34 cellular contexts compared by ENCODE assay signal in the genomic region with DNA sequence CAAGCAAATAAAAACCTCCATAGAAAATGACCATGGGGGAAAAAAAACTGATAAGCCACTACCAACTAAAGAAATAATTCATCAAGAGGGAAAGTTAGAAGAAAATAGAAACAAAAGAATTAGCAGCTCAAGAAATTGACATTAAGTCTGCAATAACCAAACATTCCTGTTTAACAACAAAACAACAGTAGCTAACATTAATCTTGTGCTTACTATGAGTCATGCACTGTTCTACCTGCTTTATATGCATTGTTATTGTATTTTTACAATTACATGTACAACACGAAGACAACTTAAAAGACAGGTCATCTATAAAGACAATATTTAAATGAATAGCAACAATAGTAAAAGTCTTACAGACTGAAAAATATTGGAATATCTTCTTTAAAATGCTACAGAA. TPM values are rescaled to one million over a fixed set of nuclear protein-coding genes. Genes with fewer than 3 reads are reported as not detected.
"Had no signal": no experiment of that assay in that cellular context is flagged by ENCODE, and none has a peak within 500 bp of the region (broad histone marks: within the 10 kb centered on the region; RNA-seq: fewer than 3 reads in every experiment).

No MANE protein-coding gene starts in this region.

- H3K27me3 ChIP-seq: adrenal gland, body of pancreas, gastrocnemius medialis, heart left ventricle had no signal

- H3K27ac Mint-ChIP-seq: activated CD4-positive, alpha-beta memory T cell treated with anti-CD3 and anti-CD28 coated beads for 36 hours; activated CD4-positive, alpha-beta T cell treated with anti-CD3 and anti-CD28 coated beads for 36 hours; activated CD4-positive, alpha-beta T cell treated with anti-CD3 and anti-CD28 coated beads, Interleukin-2, amount 10 ng/mL, durations not matched to agents 24 days and 14 days; activated CD8-positive, alpha-beta memory T cell treated with anti-CD3 and anti-CD28 coated beads, Interleukin-2, amount 10 ng/mL, durations not matched to agents 7 days and 5 days; activated CD8-positive, alpha-beta T cell treated with anti-CD3 and anti-CD28 coated beads, Interleukin-2, amount 10 ng/mL, durations not matched to agents 7 days and 5 days; activated naive CD4-positive, alpha-beta T cell treated with anti-CD3 and anti-CD28 coated beads for 36 hours; activated naive CD4-positive, alpha-beta T cell treated with anti-CD3 and anti-CD28 coated beads, Interleukin-2, amount 50 U/mL, for 24 hours; activated naive CD8-positive, alpha-beta T cell treated with anti-CD3 and anti-CD28 coated beads for 36 hours; activated naive CD8-positive, alpha-beta T cell treated with anti-CD3 and anti-CD28 coated beads, Interleukin-2, amount 50 U/mL, for 24 hours; activated T-helper 1 cell treated with anti-CD3 and anti-CD28 coated beads, Interleukin-12 subunit alpha, Interleukin-12 subunit beta, Interleukin-2, Interleukin-4 antibody, amounts not matched to agents 30 ng/mL and 10 ng/mL and 1 ng/mL, durations not matched to agents 14 hours and 24 hours and 36 hours; activated T-helper 2 cell treated with anti-CD3 and anti-CD28 coated beads, Interferon-gamma antibody, Interleukin-2, Interleukin-4, amounts not matched to agents 10 μg/mL and 5 μg/mL and 100 μg/mL, durations not matched to agents 14 hours and 24 hours and 36 hours; effector memory CD8-positive, alpha-beta T cell had no signal

- FAIRE-seq: colon had no signal

- H3K27ac ChIP-seq: adrenal gland, body of pancreas, epithelial cell of prostate, gastrocnemius medialis, heart left ventricle had no signal

- H3K4me1 Mint-ChIP-seq: activated CD4-positive, alpha-beta T cell treated with anti-CD3 and anti-CD28 coated beads for 36 hours; activated CD4-positive, alpha-beta T cell treated with anti-CD3 and anti-CD28 coated beads, Interleukin-2, amount 10 ng/mL, durations not matched to agents 24 days and 14 days; activated CD8-positive, alpha-beta memory T cell treated with anti-CD3 and anti-CD28 coated beads, Interleukin-2, amount 10 ng/mL, durations not matched to agents 7 days and 5 days; activated naive CD4-positive, alpha-beta T cell treated with anti-CD3 and anti-CD28 coated beads, Interleukin-2, amount 50 U/mL, for 24 hours; activated naive CD8-positive, alpha-beta T cell treated with anti-CD3 and anti-CD28 coated beads for 36 hours had no signal

- H3K4me3 Mint-ChIP-seq: activated CD4-positive, alpha-beta memory T cell treated with anti-CD3 and anti-CD28 coated beads for 36 hours; activated CD4-positive, alpha-beta T cell treated with anti-CD3 and anti-CD28 coated beads for 36 hours; activated CD4-positive, alpha-beta T cell treated with anti-CD3 and anti-CD28 coated beads, Interleukin-2, amount 10 ng/mL, durations not matched to agents 24 days and 14 days; activated CD8-positive, alpha-beta memory T cell treated with anti-CD3 and anti-CD28 coated beads, Interleukin-2, amount 10 ng/mL, durations not matched to agents 7 days and 5 days; activated CD8-positive, alpha-beta T cell treated with anti-CD3 and anti-CD28 coated beads, Interleukin-2, amount 10 ng/mL, durations not matched to agents 7 days and 5 days; activated naive CD4-positive, alpha-beta T cell treated with anti-CD3 and anti-CD28 coated beads for 36 hours; activated naive CD4-positive, alpha-beta T cell treated with anti-CD3 and anti-CD28 coated beads, Interleukin-2, amount 50 U/mL, for 24 hours; activated naive CD8-positive, alpha-beta T cell treated with anti-CD3 and anti-CD28 coated beads for 36 hours; activated naive CD8-positive, alpha-beta T cell treated with anti-CD3 and anti-CD28 coated beads, Interleukin-2, amount 50 U/mL, for 24 hours; activated T-helper 1 cell treated with anti-CD3 and anti-CD28 coated beads, Interleukin-12 subunit alpha, Interleukin-12 subunit beta, Interleukin-2, Interleukin-4 antibody, amounts not matched to agents 30 ng/mL and 10 ng/mL and 1 ng/mL, durations not matched to agents 14 hours and 24 hours and 36 hours; effector memory CD8-positive, alpha-beta T cell had no signal

- H3K36me3 ChIP-seq: adrenal gland, gastrocnemius medialis, heart left ventricle had no signal

- H3K36me3 Mint-ChIP-seq: activated CD4-positive, alpha-beta memory T cell treated with anti-CD3 and anti-CD28 coated beads for 36 hours; activated CD8-positive, alpha-beta memory T cell treated with anti-CD3 and anti-CD28 coated beads, Interleukin-2, amount 10 ng/mL, durations not matched to agents 7 days and 5 days; activated naive CD4-positive, alpha-beta T cell treated with anti-CD3 and anti-CD28 coated beads, Interleukin-2, amount 50 U/mL, for 24 hours; activated naive CD8-positive, alpha-beta T cell treated with anti-CD3 and anti-CD28 coated beads for 36 hours had no signal

- DNase-seq: activated CD4-positive, alpha-beta memory T cell treated with anti-CD3 and anti-CD28 coated beads for 36 hours; activated CD4-positive, alpha-beta T cell treated with anti-CD3 and anti-CD28 coated beads for 36 hours; activated CD4-positive, alpha-beta T cell treated with anti-CD3 and anti-CD28 coated beads, Interleukin-2, amount 10 ng/mL, durations not matched to agents 24 days and 14 days; activated CD4-positive, CD25-positive, alpha-beta regulatory T cell; activated CD4-positive, CD25-positive, alpha-beta regulatory T cell treated with anti-CD3 and anti-CD28 coated beads, Interleukin-2, amount 50 U/mL, for 72 hours; activated CD8-positive, alpha-beta memory T cell treated with anti-CD3 and anti-CD28 coated beads, Interleukin-2, amount 10 ng/mL, durations not matched to agents 7 days and 5 days; activated CD8-positive, alpha-beta memory T cell treated with anti-CD3 and anti-CD28 coated beads, Interleukin-2, amount 50 U/mL, for 4 hours; activated CD8-positive, alpha-beta T cell treated with anti-CD3 and anti-CD28 coated beads, Interleukin-2, amount 10 ng/mL, durations not matched to agents 7 days and 5 days; activated effector memory CD4-positive, alpha-beta T cell treated with anti-CD3 and anti-CD28 coated beads, Interleukin-2, amount 50 U/mL, for 16 hours; activated naive CD4-positive, alpha-beta T cell treated with anti-CD3 and anti-CD28 coated beads for 36 hours; activated naive CD8-positive, alpha-beta T cell treated with anti-CD3 and anti-CD28 coated beads for 36 hours; activated naive CD8-positive, alpha-beta T cell treated with anti-CD3 and anti-CD28 coated beads, Interleukin-2, amount 50 U/mL, for 24 hours; activated T-cell treated with anti-CD3 and anti-CD28 coated beads, Interleukin-2, amount 50 U/mL, for 1 hour; activated T-cell treated with anti-CD3 and anti-CD28 coated beads, Interleukin-2, amount 50 U/mL, for 48 hours; adrenal gland; amygdala; aorta; body of pancreas; cortex of kidney; dermis blood vessel endothelial cell; effector CD4-positive, alpha-beta T cell; effector memory CD8-positive, alpha-beta T cell; foreskin fibroblast; gastrocnemius medialis; glutamatergic neuron; heart left ventricle; T-helper 2 cell had no signal

- H3K4me1 ChIP-seq: adrenal gland, body of pancreas, gastrocnemius medialis, heart left ventricle had no signal

- H3K9me3 Mint-ChIP-seq: activated CD4-positive, alpha-beta T cell treated with anti-CD3 and anti-CD28 coated beads, Interleukin-2, amount 10 ng/mL, durations not matched to agents 24 days and 14 days; activated T-helper 1 cell treated with anti-CD3 and anti-CD28 coated beads, Interleukin-12 subunit alpha, Interleukin-12 subunit beta, Interleukin-2, Interleukin-4 antibody, amounts not matched to agents 30 ng/mL and 10 ng/mL and 1 ng/mL, durations not matched to agents 14 hours and 24 hours and 36 hours had no signal

- H3K4me3 ChIP-seq: adrenal gland, body of pancreas, gastrocnemius medialis, heart left ventricle had no signal

- H3K27me3 Mint-ChIP-seq: activated CD4-positive, alpha-beta memory T cell treated with anti-CD3 and anti-CD28 coated beads for 36 hours; activated CD4-positive, alpha-beta T cell treated with anti-CD3 and anti-CD28 coated beads for 36 hours; activated CD4-positive, alpha-beta T cell treated with anti-CD3 and anti-CD28 coated beads, Interleukin-2, amount 10 ng/mL, durations not matched to agents 24 days and 14 days; activated CD8-positive, alpha-beta memory T cell treated with anti-CD3 and anti-CD28 coated beads, Interleukin-2, amount 10 ng/mL, durations not matched to agents 7 days and 5 days; activated naive CD4-positive, alpha-beta T cell treated with anti-CD3 and anti-CD28 coated beads, Interleukin-2, amount 50 U/mL, for 24 hours; activated naive CD8-positive, alpha-beta T cell treated with anti-CD3 and anti-CD28 coated beads for 36 hours; activated naive CD8-positive, alpha-beta T cell treated with anti-CD3 and anti-CD28 coated beads, Interleukin-2, amount 50 U/mL, for 24 hours; effector memory CD8-positive, alpha-beta T cell had no signal

- ATAC-seq: activated CD4-positive, alpha-beta T cell treated with anti-CD3 and anti-CD28 coated beads for 36 hours; activated CD8-positive, alpha-beta memory T cell treated with anti-CD3 and anti-CD28 coated beads, Interleukin-2, amount 10 ng/mL, durations not matched to agents 7 days and 5 days; activated CD8-positive, alpha-beta T cell treated with anti-CD3 and anti-CD28 coated beads, Interleukin-2, amount 10 ng/mL, durations not matched to agents 7 days and 5 days; activated naive CD8-positive, alpha-beta T cell treated with anti-CD3 and anti-CD28 coated beads, Interleukin-2, amount 50 U/mL, for 24 hours; body of pancreas; effector memory CD8-positive, alpha-beta T cell; gastrocnemius medialis; heart left ventricle had no signal

RNA-seq across cellular contexts. Expression of a gene that starts 34.4 kb away (rescaled TPM):
- total RNA-seq: activated CD4-positive, alpha-beta memory T cell treated with anti-CD3 and anti-CD28 coated beads for 36 hours; activated CD4-positive, alpha-beta T cell treated with anti-CD3 and anti-CD28 coated beads for 36 hours; activated CD8-positive, alpha-beta memory T cell treated with anti-CD3 and anti-CD28 coated beads for 36 hours; activated CD8-positive, alpha-beta memory T cell treated with anti-CD3 and anti-CD28 coated beads, Interleukin-2, amount 10 ng/mL, durations not matched to agents 7 days and 5 days; activated naive CD4-positive, alpha-beta T cell treated with anti-CD3 and anti-CD28 coated beads for 36 hours; activated T-helper 1 cell treated with anti-CD3 and anti-CD28 coated beads, Interleukin-12 subunit alpha, Interleukin-12 subunit beta, Interleukin-2, Interleukin-4 antibody, amounts not matched to agents 30 ng/mL and 10 ng/mL and 1 ng/mL, durations not matched to agents 14 hours and 24 hours and 36 hours; activated T-helper 2 cell treated with anti-CD3 and anti-CD28 coated beads, Interferon-gamma antibody, Interleukin-2, Interleukin-4, amounts not matched to agents 10 μg/mL and 5 μg/mL and 100 μg/mL, durations not matched to agents 14 hours and 24 hours and 36 hours; chondrocyte; dermis blood vessel endothelial cell had no signal
